In the genomic region with DNA sequence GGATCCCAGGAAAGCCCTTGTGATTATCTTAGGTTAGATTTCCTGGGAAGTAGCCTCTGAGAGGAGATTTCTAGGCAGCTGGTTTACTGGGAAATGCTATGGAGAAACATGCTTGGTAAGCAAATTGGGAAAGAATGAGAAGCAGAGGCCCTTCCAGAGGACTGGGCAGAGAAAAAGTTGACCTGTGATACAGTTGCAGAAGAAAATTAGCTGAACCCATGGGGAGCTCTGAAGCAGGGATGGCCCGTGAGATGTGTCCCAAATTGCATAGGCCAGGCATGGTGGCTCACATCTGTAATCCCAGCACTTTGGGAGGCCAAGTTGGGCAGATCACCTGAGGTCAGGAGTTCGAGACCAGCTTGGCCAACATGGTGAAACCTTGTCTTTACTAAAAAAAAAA, we compare ENCODE assay signal across 1 cellular context. TPM values are rescaled to one million over a fixed set of nuclear protein-coding genes. Genes with fewer than 3 reads are reported as not detected.
"Had no signal": no experiment of that assay in that cellular context is flagged by ENCODE, and none has a peak within 500 bp of the region (broad histone marks: within the 10 kb centered on the region; RNA-seq: fewer than 3 reads in every experiment).

No MANE protein-coding gene starts in this region.

RNA-seq across cellular contexts. Expression of gene PCSK5, which starts 21.9 kb away (rescaled TPM):
- total RNA-seq: PC-3 had no signal
